ENCODE assay signal across 11 cellular contexts in genomic region chr21:14901482-14901958, GRCh38.
A peak's percentile ranks its signal among the peaks of the same experiment; 100 is the strongest.
DNase-seq lines count a peak whose midpoint lies in the region; ATAC-seq and TF ChIP-seq lines count a peak whose summit lies in the region.
"Had no signal": no experiment of that assay in that cellular context is flagged by ENCODE, and none has a peak within 500 bp of the region (broad histone marks: within the 10 kb centered on the region; RNA-seq: fewer than 3 reads in every experiment).

No MANE protein-coding gene starts in this region.

- DNase-seq in ACHN: peak; percentile 82
- peak; percentile 86 for DNase-seq in mammary epithelial cell
- DNase-seq in NCI-H510A treated with DMSO at 0.1 percent for 48 hours (lab: John Stamatoyannopoulos, UW): no peak
- DNase-seq in hepatocyte (ENCODE audit: low spot score): no peak
- no peak for DNase-seq in T1000 (lab: John Stamatoyannopoulos, UW)
- DNase-seq: Caco-2, NCI-H446, WERI-Rb-1 had no signal

- 30% methylated on average over 3 of the region's 3 CpGs for WGBS in mammary epithelial cell (ENCODE audit: low coverage, missing lambda C conversion rate)
- WGBS in hepatocyte (ENCODE audit: low lambda C conversion rate, missing lambda C conversion rate): 95% methylated on average over 3 of the region's 3 CpGs

- in situ Hi-C loops in ACHN (cut with HindIII; ENCODE audit: low pct_ligation_motif_present, low pct_unique_long_range_greater_than_20kb, low sequenced_read_pairs) (no loop called here), mammary epithelial cell (cut with MboI; ENCODE audit: low sequenced_read_pairs in 2 of 2) (no loop called here)

- no peaks in the 10 kb centered on the region for H3K9me2 ChIP-seq in hepatocyte (replicated peaks; ENCODE audit: insufficient read depth)

- H3K4me2 ChIP-seq in mammary epithelial cell (ENCODE audit: insufficient read depth, low read depth, low read length) (peak overlapping the region; percentile 18), hepatocyte (no peak overlapping the region)

- no peak overlapping the region for H3K27ac ChIP-seq in mammary epithelial cell (ENCODE audit: insufficient read depth, low read depth, low read length)
- H3K27ac ChIP-seq in hepatocyte: no peak overlapping the region
- H3K27ac ChIP-seq: WERI-Rb-1 had no signal

- no TSS peak for BruUV-seq in mammary epithelial cell (replicated peaks; lab: Mats Ljungman, UMichigan)

- H2AFZ ChIP-seq in mammary epithelial cell (ENCODE audit: low read depth, low read length) (no peak overlapping the region), hepatocyte (no peak overlapping the region)

- H3K27me3 ChIP-seq in mammary epithelial cell (ENCODE audit: insufficient read depth, low read length) (no peaks in the 10 kb centered on the region), hepatocyte (no peaks in the 10 kb centered on the region)

- ATAC-seq in GM18867 (IDR thresholded peaks at IDR 0.05; ENCODE audit: unreplicated experiment): peak; percentile 69
- ATAC-seq in HG03469 (IDR thresholded peaks at IDR 0.05; ENCODE audit: unreplicated experiment): peak; percentile 52
- ATAC-seq in HG03196 (IDR thresholded peaks at IDR 0.05; ENCODE audit: unreplicated experiment): no peak

- CTCF ChIA-PET in mammary epithelial cell (lab: Charles Lee; ENCODE audit: low non-redundant PET): no interaction called here

- dilution Hi-C loops in mammary epithelial cell (cut with HindIII; ENCODE audit: low sequenced_read_pairs): no loop called here

- H3K4me1 ChIP-seq in mammary epithelial cell (ENCODE audit: insufficient read depth, low read length) (peaks cover 24% of the 10 kb centered on the region), hepatocyte (ENCODE audit: insufficient read depth) (no peaks in the 10 kb centered on the region)

- H4K20me1 ChIP-seq in mammary epithelial cell (ENCODE audit: insufficient read depth, low read length): no peaks in the 10 kb centered on the region
- H4K20me1 ChIP-seq in hepatocyte (ENCODE audit: insufficient read depth, poor library complexity, severe bottlenecking): no peaks in the 10 kb centered on the region

- no peak for TF ChIP-seq CTCF in mammary epithelial cell (conservative IDR thresholded peaks at IDR 0.05 in 1 of 2, IDR thresholded peaks at IDR 0.05 in 1 of 2; ENCODE audit: extremely low read depth in 1 of 2, insufficient read depth in 1 of 2, low read depth in 1 of 2, low read length in 2 of 2)
- TF ChIP-seq CTCF in hepatocyte (IDR thresholded peaks at IDR 0.05; ENCODE audit: poor library complexity): no peak

- no peaks in the 10 kb centered on the region for H3K9me3 ChIP-seq in mammary epithelial cell (replicated peaks; ENCODE audit: insufficient read depth, low read length)
- no peaks in the 10 kb centered on the region for H3K9me3 ChIP-seq in hepatocyte (ENCODE audit: low read depth)
- H3K9me3 ChIP-seq: Caco-2 had no signal

- no peaks in the 10 kb centered on the region for H3K79me2 ChIP-seq in mammary epithelial cell (ENCODE audit: insufficient read depth, low read length)
- no peaks in the 10 kb centered on the region for H3K79me2 ChIP-seq in hepatocyte

- intact Hi-C loops in mammary epithelial cell (cut with micrococcal nuclease): no loop called here

- no peak overlapping the region for H3K9ac ChIP-seq in mammary epithelial cell (ENCODE audit: insufficient read depth, low read length)

- H3K4me3 ChIP-seq in mammary epithelial cell (replicated peaks in 1 of 3; ENCODE audit: insufficient read depth in 1 of 3, low read depth in 2 of 3, low read length in 3 of 3) (no peak overlapping the region), hepatocyte (no peak overlapping the region)

- H3K36me3 ChIP-seq in mammary epithelial cell (ENCODE audit: insufficient read depth, low read length) (no peaks in the 10 kb centered on the region), hepatocyte (replicated peaks; ENCODE audit: insufficient read depth, low read depth) (no peaks in the 10 kb centered on the region)
- H3K36me3 ChIP-seq: WERI-Rb-1 had no signal

Comparison
In these comparisons a context has a peak if more than half of its experiments do, and no peak if none do; other contexts are left out.
1. DNase-seq: peak in ACHN (single experiment) and mammary epithelial cell (single experiment); none in NCI-H510A treated with DMSO at 0.1 percent for 48 hours (single experiment), hepatocyte (single experiment) and T1000 (single experiment).